In the genomic region with DNA sequence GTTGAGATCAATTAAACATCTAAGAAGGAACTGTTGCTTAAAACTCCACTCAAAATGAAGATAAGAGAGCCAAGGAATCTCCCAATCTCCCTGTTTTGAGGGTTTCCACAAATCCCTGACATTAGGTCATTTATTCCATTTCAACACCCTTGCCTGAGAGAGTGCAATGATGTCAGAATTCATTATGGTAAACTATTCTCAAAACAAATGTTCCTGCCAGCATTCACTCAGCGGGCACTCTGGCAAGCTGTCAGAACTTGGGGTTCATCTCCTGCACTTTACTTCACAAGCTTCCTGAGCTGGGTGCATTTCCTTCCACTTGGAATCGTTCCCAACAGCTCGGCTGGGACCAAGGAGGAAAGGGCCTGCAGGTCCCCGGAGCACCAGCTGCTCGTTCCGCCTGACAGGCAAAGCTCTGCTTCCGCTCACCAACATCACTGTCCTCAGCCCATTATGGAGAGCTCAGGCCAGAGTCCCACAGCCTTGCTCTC, we compare ENCODE assay signal across 9 cellular contexts.
DNase-seq lines count a peak whose midpoint lies in the region; ATAC-seq and TF ChIP-seq lines count a peak whose summit lies in the region.
"Had no signal": no experiment of that assay in that cellular context is flagged by ENCODE, and none has a peak within 500 bp of the region (broad histone marks: within the 10 kb centered on the region; RNA-seq: fewer than 3 reads in every experiment).

No MANE protein-coding gene starts in this region.

- H3K4me1 Mint-ChIP-seq in activated CD8-positive, alpha-beta memory T cell treated with anti-CD3 and anti-CD28 coated beads, Interleukin-2, amount 10 ng/mL, durations not matched to agents 7 days and 5 days = peaks cover 16% of the 10 kb centered on the region

- no peak overlapping the region for H3K27ac Mint-ChIP-seq in activated CD8-positive, alpha-beta memory T cell treated with anti-CD3 and anti-CD28 coated beads, Interleukin-2, amount 10 ng/mL, durations not matched to agents 7 days and 5 days

- TF ChIP-seq CTCF in body of pancreas (IDR thresholded peaks at IDR 0.05) (no peak), kidney epithelial cell (IDR thresholded peaks at IDR 0.05; ENCODE audit: insufficient read depth, low read length, poor library complexity, severe bottlenecking) (no peak), suprapubic skin (IDR thresholded peaks at IDR 0.05) (no peak)

- ATAC-seq in body of pancreas = no peak
- ATAC-seq in activated CD8-positive, alpha-beta memory T cell treated with anti-CD3 and anti-CD28 coated beads, Interleukin-2, amount 10 ng/mL, durations not matched to agents 7 days and 5 days = no peak

- intact Hi-C loops in body of pancreas (cut with DNase I) = no loop called here

- no peaks in the 10 kb centered on the region for H3K9me3 ChIP-seq in body of pancreas
- no peaks in the 10 kb centered on the region for H3K9me3 ChIP-seq in suprapubic skin

- H3K4me3 ChIP-seq in body of pancreas (no peak overlapping the region), kidney epithelial cell (ENCODE audit: low read depth, low read length) (no peak overlapping the region), suprapubic skin (no peak overlapping the region)

- WGBS in body of pancreas, 2 donors = 47 to 65% methylated on average over 7 of the region's 7 CpGs
- WGBS in suprapubic skin = 49% methylated on average over 7 of the region's 7 CpGs

- no peaks in the 10 kb centered on the region for H3K27me3 ChIP-seq in body of pancreas
- no peaks in the 10 kb centered on the region for H3K27me3 ChIP-seq in kidney epithelial cell (ENCODE audit: control insufficient read depth, insufficient read depth, low read length)
- no peaks in the 10 kb centered on the region for H3K27me3 ChIP-seq in suprapubic skin

- no peaks in the 10 kb centered on the region for H3K36me3 Mint-ChIP-seq in activated CD8-positive, alpha-beta memory T cell treated with anti-CD3 and anti-CD28 coated beads, Interleukin-2, amount 10 ng/mL, durations not matched to agents 7 days and 5 days

- no peaks in the 10 kb centered on the region for H3K27me3 Mint-ChIP-seq in activated CD8-positive, alpha-beta memory T cell treated with anti-CD3 and anti-CD28 coated beads, Interleukin-2, amount 10 ng/mL, durations not matched to agents 7 days and 5 days

- peak; percentile 81 for DNase-seq in NCI-H1092 treated with DMSO at 0.1 percent for 48 hours (lab: John Stamatoyannopoulos, UW)
- DNase-seq in body of pancreas = peak; percentile 17 to 40 (median 36)
- peak; percentile 35 for DNase-seq in kidney epithelial cell (ENCODE audit: low read depth)
- DNase-seq in suprapubic skin (ENCODE audit: low spot score in 2 of 2) = peak in 1 of 2 donors; percentile 76
- no peak for DNase-seq in NOMO-1 treated with dmso at 0.1 percent for 144 hours (lab: John Stamatoyannopoulos, UW; ENCODE audit: unreplicated experiment)
- no peak for DNase-seq in activated CD8-positive, alpha-beta memory T cell treated with anti-CD3 and anti-CD28 coated beads, Interleukin-2, amount 10 ng/mL, durations not matched to agents 7 days and 5 days
- DNase-seq in activated CD4-positive, CD25-positive, alpha-beta regulatory T cell (lab: John Stamatoyannopoulos, UW) = no peak
- DNase-seq in NCI-H1048 (lab: John Stamatoyannopoulos, UW) = no peak

- H3K4me1 ChIP-seq in body of pancreas (peaks cover 7% of the 10 kb centered on the region), suprapubic skin (peaks cover 33% of the 10 kb centered on the region)

- no peaks in the 10 kb centered on the region for H3K9me3 Mint-ChIP-seq in activated CD8-positive, alpha-beta memory T cell treated with anti-CD3 and anti-CD28 coated beads, Interleukin-2, amount 10 ng/mL, durations not matched to agents 7 days and 5 days (ENCODE audit: low read depth)

- H3K36me3 ChIP-seq in body of pancreas (replicated peaks in 1 of 2; ENCODE audit: insufficient read depth in 1 of 2, low read depth in 2 of 2) (no peaks in the 10 kb centered on the region), kidney epithelial cell (ENCODE audit: control insufficient read depth, insufficient read depth, low read length) (no peaks in the 10 kb centered on the region), suprapubic skin (no peaks in the 10 kb centered on the region)

- TF ChIP-seq POLR2A in body of pancreas (IDR thresholded peaks at IDR 0.05) (no peak), suprapubic skin (IDR thresholded peaks at IDR 0.05) (no peak)

- H3K27ac ChIP-seq in body of pancreas = peak overlapping the region in 1 of 4 donors; percentile 7
- peak overlapping the region; percentile 68 for H3K27ac ChIP-seq in suprapubic skin
- H3K27ac ChIP-seq: epithelial cell of prostate had no signal

- CTCF ChIA-PET in activated CD8-positive, alpha-beta memory T cell treated with anti-CD3 and anti-CD28 coated beads, Interleukin-2, amount 10 ng/mL, durations not matched to agents 7 days and 5 days (lab: Charles Lee) = interaction anchor here (0.9 to 2.5 kb wide), 9 partner anchors 18 to 390 kb away, joined by 3 to 20 read pairs (median 5); no protein-coding TSS in a partner anchor

- no peak for TF ChIP-seq EP300 in suprapubic skin (IDR thresholded peaks at IDR 0.05)

- H3K4me3 Mint-ChIP-seq in activated CD8-positive, alpha-beta memory T cell treated with anti-CD3 and anti-CD28 coated beads, Interleukin-2, amount 10 ng/mL, durations not matched to agents 7 days and 5 days = no peak overlapping the region

Comparison
In these comparisons a context has a peak if more than half of its experiments do, and no peak if none do; other contexts are left out.
1. DNase-seq: peak in NCI-H1092 treated with DMSO at 0.1 percent for 48 hours (single experiment), body of pancreas (4 of 4) and kidney epithelial cell (single experiment); none in NOMO-1 treated with dmso at 0.1 percent for 144 hours (single experiment), activated CD8-positive, alpha-beta memory T cell treated with anti-CD3 and anti-CD28 coated beads, Interleukin-2, amount 10 ng/mL, durations not matched to agents 7 days and 5 days (single experiment), activated CD4-positive, CD25-positive, alpha-beta regulatory T cell (0 of 4) and NCI-H1048 (single experiment).